11 cellular contexts compared by ENCODE assay signal in genomic region chrX:1337144-1337779, GRCh38. TPM values are rescaled to one million over a fixed set of nuclear protein-coding genes. Genes with fewer than 3 reads are reported as not detected.
DNase-seq lines count a peak whose midpoint lies in the region; ATAC-seq, FAIRE-seq and TF ChIP-seq lines count a peak whose summit lies in the region.
"Not testable (repeated sequence)": the region's sequence is repeated elsewhere in the genome, so short reads cannot be mapped to it uniquely, and the experiment has no call there.
"Had no signal": no experiment of that assay in that cellular context is flagged by ENCODE, and none has a peak within 500 bp of the region (broad histone marks: within the 10 kb centered on the region; RNA-seq: fewer than 3 reads in every experiment).

No MANE protein-coding gene starts in this region.

- not testable (repeated sequence) for H3K36me3 Mint-ChIP-seq in activated naive CD4-positive, alpha-beta T cell treated with anti-CD3 and anti-CD28 coated beads, Interleukin-2, amount 50 U/mL, for 24 hours

- H3K27ac ChIP-seq in BLaER1 treated with 17β-estradiol and CSF1 and Interleukin-3, amounts not matched to agents 10 nM and 100 nM: peak overlapping the region; percentile 84 to 96 (median 93)
- H3K27ac ChIP-seq in OCI-LY3 (ENCODE audit: low read length) (peak overlapping the region; percentile 27), esophagus squamous epithelium (peak overlapping the region in 3 of 4 donors; percentile 58 to 75 (median 71)), mucosa of rectum (ENCODE audit: low read depth in 2 of 2, low read length in 2 of 2) (peak overlapping the region; percentile 54)

- not testable (repeated sequence) for H3K9me3 Mint-ChIP-seq in activated naive CD4-positive, alpha-beta T cell treated with anti-CD3 and anti-CD28 coated beads, Interleukin-2, amount 50 U/mL, for 24 hours; stimulated activated naive CD8-positive, alpha-beta T cell treated with anti-CD3 and anti-CD28 coated beads, Interleukin-15, amount 100 ng/mL, for 72 hours

- TF ChIP-seq POLR2A in esophagus squamous epithelium (IDR thresholded peaks at IDR 0.05): not testable (repeated sequence)

- H3K4me3 ChIP-seq in BLaER1 treated with 17β-estradiol and CSF1 and Interleukin-3, amounts not matched to agents 10 nM and 100 nM: peak overlapping the region; percentile 59 to 82 (median 76)
- peak overlapping the region; percentile 76 for H3K4me3 ChIP-seq in OCI-LY3 (ENCODE audit: low read length)
- peak overlapping the region; percentile 18 to 62 (median 36) for H3K4me3 ChIP-seq in esophagus squamous epithelium
- H3K4me3 ChIP-seq in mucosa of rectum (ENCODE audit: low read length in 2 of 2): peak overlapping the region; percentile 71 to 80

- peak overlapping the region; percentile 70 to 90 (median 82) for H3K4me2 ChIP-seq in BLaER1 treated with 17β-estradiol and CSF1 and Interleukin-3, amounts not matched to agents 10 nM and 100 nM
- peak overlapping the region; percentile 77 for H3K4me2 ChIP-seq in OCI-LY3 (ENCODE audit: low read length)

- H4K20me1 ChIP-seq in BLaER1 treated with 17β-estradiol and CSF1 and Interleukin-3, amounts not matched to agents 10 nM and 100 nM: peaks cover 0 to 39% (median 18%) of the 10 kb centered on the region in 11 experiments; a peak in 15 of 22 replicates
- not testable (repeated sequence) for H4K20me1 ChIP-seq in OCI-LY3 (ENCODE audit: insufficient read depth, low read length)

- intact Hi-C loops in esophagus squamous epithelium (cut with DNase I): not testable (repeated sequence)

- peak overlapping the region; percentile 85 to 93 (median 88) for H3K9ac ChIP-seq in BLaER1 treated with 17β-estradiol and CSF1 and Interleukin-3, amounts not matched to agents 10 nM and 100 nM
- H3K9ac ChIP-seq in OCI-LY3 (ENCODE audit: low read length): peak overlapping the region; percentile 53
- H3K9ac ChIP-seq in mucosa of rectum (ENCODE audit: low read depth in 1 of 2, low read length in 2 of 2): peak overlapping the region; percentile 41 to 64

- not testable (repeated sequence) for H3K79me2 ChIP-seq in OCI-LY3 (ENCODE audit: low read length)

- peaks cover 6 to 51% (median 45%) of the 10 kb centered on the region in 11 experiments; a peak in 21 of 22 replicates for H3K36me3 ChIP-seq in BLaER1 treated with 17β-estradiol and CSF1 and Interleukin-3, amounts not matched to agents 10 nM and 100 nM
- H3K36me3 ChIP-seq in OCI-LY3 (replicated peaks; ENCODE audit: low read depth, low read length): peaks cover 11% of the 10 kb centered on the region
- not testable (repeated sequence) for H3K36me3 ChIP-seq in esophagus squamous epithelium; mucosa of rectum (ENCODE audit: control insufficient read depth in 2 of 2, insufficient read depth in 2 of 2, low read length in 2 of 2)

- not testable (repeated sequence) for H3K27ac Mint-ChIP-seq in activated naive CD4-positive, alpha-beta T cell treated with anti-CD3 and anti-CD28 coated beads, Interleukin-2, amount 50 U/mL, for 24 hours
- peak overlapping the region in 1 of 2 donors; percentile 42 for H3K27ac Mint-ChIP-seq in stimulated activated naive CD8-positive, alpha-beta T cell treated with anti-CD3 and anti-CD28 coated beads, Interleukin-15, amount 100 ng/mL, for 72 hours

- H3K4me1 ChIP-seq in BLaER1 treated with 17β-estradiol and CSF1 and Interleukin-3, amounts not matched to agents 10 nM and 100 nM: peaks cover 39 to 68% (median 58%) of the 10 kb centered on the region in 10 experiments
- peaks cover 18% of the 10 kb centered on the region for H3K4me1 ChIP-seq in OCI-LY3 (ENCODE audit: low read length)
- H3K4me1 ChIP-seq in esophagus squamous epithelium; mucosa of rectum (ENCODE audit: control insufficient read depth in 2 of 2, insufficient read depth in 2 of 2, low read length in 2 of 2): not testable (repeated sequence)

- peak; percentile 12 for ATAC-seq in HG02870 (IDR thresholded peaks at IDR 0.05; ENCODE audit: unreplicated experiment)
- ATAC-seq in stimulated activated naive CD8-positive, alpha-beta T cell treated with anti-CD3 and anti-CD28 coated beads, Interleukin-15, amount 100 ng/mL, for 72 hours: not testable (repeated sequence)

- peak overlapping the region; percentile 88 for H3K4me3 Mint-ChIP-seq in activated naive CD4-positive, alpha-beta T cell treated with anti-CD3 and anti-CD28 coated beads, Interleukin-2, amount 50 U/mL, for 24 hours
- H3K4me3 Mint-ChIP-seq in stimulated activated naive CD8-positive, alpha-beta T cell treated with anti-CD3 and anti-CD28 coated beads, Interleukin-15, amount 100 ng/mL, for 72 hours: peak overlapping the region; percentile 81 to 83

- H3K9me3 ChIP-seq in BLaER1 treated with 17β-estradiol and CSF1 and Interleukin-3, amounts not matched to agents 10 nM and 100 nM (replicated peaks in 1 of 11): peaks cover 11 to 57% (median 20%) of the 10 kb centered on the region in 11 experiments
- H3K9me3 ChIP-seq in OCI-LY3 (ENCODE audit: insufficient read depth, low read length): peaks cover 13% of the 10 kb centered on the region
- H3K9me3 ChIP-seq in esophagus squamous epithelium: peaks cover 0 to 10% (median 7%) of the 10 kb centered on the region in 3 donors
- H3K9me3 ChIP-seq in mucosa of rectum (ENCODE audit: control insufficient read depth in 2 of 2, low read length in 2 of 2): not testable (repeated sequence)

- H3K4me1 Mint-ChIP-seq in activated naive CD4-positive, alpha-beta T cell treated with anti-CD3 and anti-CD28 coated beads, Interleukin-2, amount 50 U/mL, for 24 hours: peaks cover 12% of the 10 kb centered on the region
- H3K4me1 Mint-ChIP-seq in stimulated activated naive CD8-positive, alpha-beta T cell treated with anti-CD3 and anti-CD28 coated beads, Interleukin-15, amount 100 ng/mL, for 72 hours: peaks cover 14% of the 10 kb centered on the region

- not testable (repeated sequence) for DNase-seq in GM19239 (ENCODE audit: insufficient read length, low spot score); esophagus squamous epithelium (lab: John Stamatoyannopoulos, UW); stimulated activated naive CD8-positive, alpha-beta T cell treated with anti-CD3 and anti-CD28 coated beads, Interleukin-15, amount 100 ng/mL, for 72 hours

- 64 to 69% methylated on average over 10 to 13 of the region's 13 CpGs for WGBS in esophagus squamous epithelium, 2 donors

- H3K27me3 Mint-ChIP-seq in activated naive CD4-positive, alpha-beta T cell treated with anti-CD3 and anti-CD28 coated beads, Interleukin-2, amount 50 U/mL, for 24 hours: not testable (repeated sequence)
- H3K27me3 Mint-ChIP-seq in stimulated activated naive CD8-positive, alpha-beta T cell treated with anti-CD3 and anti-CD28 coated beads, Interleukin-15, amount 100 ng/mL, for 72 hours: peaks cover 23% of the 10 kb centered on the region

- peak overlapping the region; percentile 34 for H2AFZ ChIP-seq in OCI-LY3 (ENCODE audit: low read depth, low read length)

- not testable (repeated sequence) for TF ChIP-seq CTCF in OCI-LY3 (IDR thresholded peaks at IDR 0.05; ENCODE audit: low read depth, low read length); esophagus squamous epithelium (IDR thresholded peaks at IDR 0.05)

- not testable (repeated sequence) for H3K27me3 ChIP-seq in BLaER1 treated with 17β-estradiol and CSF1 and Interleukin-3, amounts not matched to agents 10 nM and 100 nM; OCI-LY3 (ENCODE audit: low read depth, low read length); esophagus squamous epithelium; mucosa of rectum (ENCODE audit: control insufficient read depth in 2 of 2, insufficient read depth in 2 of 2, low read length in 2 of 2)

- peak; percentile 47 for FAIRE-seq in GM19239 (lab: Jason Lieb, UNC)

RNA-seq across cellular contexts. Expression of gene IL3RA, which starts 0.7 kb away (rescaled TPM):
- total RNA-seq in esophagus squamous epithelium: 10 to 100 TPM in 1 of 4 donors, 1 to 10 TPM in 1, under 1 TPM in 1, not detected in 1; 0.92 to 12.3 (median 5.9) TPM
- total RNA-seq: activated CD8-positive, alpha-beta memory T cell treated with anti-CD3 and anti-CD28 coated beads for 36 hours; GM23248; RPMI7951 had no signal

RNA-seq across cellular contexts. Expression of gene SLC25A6, which starts 54.7 kb away (rescaled TPM):
- 100 to 1,000 TPM; 217 to 417 (median 248) TPM for total RNA-seq in esophagus squamous epithelium

Comparison
In these comparisons a context has a peak if more than half of its experiments do, and no peak if none do; other contexts are left out.
1. H3K27ac ChIP-seq: peak in every context shown above with its lines; median percentile 93 in BLaER1 treated with 17β-estradiol and CSF1 and Interleukin-3, amounts not matched to agents 10 nM and 100 nM; 71 in esophagus squamous epithelium; 54 in mucosa of rectum; 27 in OCI-LY3.